Comparison of ENCODE assay signal across 12 cellular contexts in genomic region chrY:15593476-15594160, GRCh38.
"Had no signal": no experiment of that assay in that cellular context is flagged by ENCODE, and none has a peak within 500 bp of the region (broad histone marks: within the 10 kb centered on the region; RNA-seq: fewer than 3 reads in every experiment).

No MANE protein-coding gene starts in this region.

- H3K27ac ChIP-seq: body of pancreas, hepatocyte, left ventricle myocardium inferior, pancreas had no signal

- H3K27me3 ChIP-seq: body of pancreas, hepatocyte, pancreas had no signal

- H3K4me3 ChIP-seq: body of pancreas, hepatocyte, left ventricle myocardium inferior, pancreas had no signal

- H3K9me3 ChIP-seq: body of pancreas, left ventricle myocardium inferior, pancreas had no signal

- DNase-seq: activated B cell treated with CpG ODN at 0.5 μM for 24 hours; activated CD4-positive, alpha-beta T cell treated with anti-CD3 and anti-CD28 coated beads for 48 hours; activated naive CD8-positive, alpha-beta T cell treated with anti-CD3 and anti-CD28 coated beads for 36 hours; amygdala; body of pancreas; central memory CD4-positive, alpha-beta T cell; cortex of kidney; effector CD4-positive, alpha-beta T cell; left ventricle myocardium inferior; naive thymus-derived CD8-positive, alpha-beta T cell; pancreas had no signal
